In the genomic region with DNA sequence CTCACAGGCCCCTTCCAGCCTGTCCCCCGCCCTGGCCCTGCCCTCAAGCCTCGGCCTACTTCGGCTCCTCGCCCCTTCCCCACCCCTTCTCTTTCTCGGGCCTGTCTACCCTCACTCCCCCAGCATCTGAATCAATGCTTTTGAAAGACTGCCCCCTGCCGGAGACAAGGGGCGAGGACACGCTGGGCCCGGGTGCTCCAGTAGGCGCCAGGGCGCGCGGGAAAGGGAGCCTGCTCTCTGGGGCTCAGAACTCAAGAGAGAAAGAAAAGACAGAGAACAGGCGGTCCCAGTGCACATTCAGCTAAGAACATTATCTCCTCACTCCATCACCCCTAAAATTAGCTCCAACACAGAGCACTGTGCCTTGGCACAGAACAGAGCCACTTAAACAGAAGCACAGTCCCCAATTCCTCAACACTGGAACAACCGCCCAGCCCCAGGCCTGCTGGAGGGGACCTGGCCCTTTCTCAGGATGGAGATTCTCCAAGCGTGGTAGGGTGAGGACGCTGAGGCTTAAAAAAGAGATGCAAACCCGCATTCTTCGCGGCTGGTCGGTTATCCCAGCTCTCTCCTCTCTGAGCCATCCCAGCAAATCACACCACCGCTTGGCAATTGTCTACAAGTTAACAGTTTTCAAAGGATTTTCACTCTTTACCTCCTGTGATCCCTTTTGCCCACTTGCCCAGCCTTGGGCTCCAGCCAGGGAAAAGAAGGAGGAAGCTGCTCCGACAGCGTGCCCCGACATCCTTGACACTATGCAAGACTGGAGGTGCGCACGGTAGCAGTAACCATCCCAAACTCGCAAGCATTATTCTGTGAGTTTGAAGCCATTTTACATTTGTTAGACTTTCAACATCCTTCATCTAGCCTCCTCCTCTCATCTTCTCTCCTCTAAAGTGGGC, we compare ENCODE assay signal across 8 cellular contexts. TPM values are rescaled to one million over a fixed set of nuclear protein-coding genes. Genes with fewer than 3 reads are reported as not detected.
DNase-seq lines count a peak whose midpoint lies in the region; TF ChIP-seq lines count a peak whose summit lies in the region.

No MANE protein-coding gene starts in this region.

- H3K27ac Mint-ChIP-seq in activated naive CD8-positive, alpha-beta T cell treated with anti-CD3 and anti-CD28 coated beads for 36 hours, result peak overlapping the region; percentile 88

- DNase-seq in NCI-H146 (lab: John Stamatoyannopoulos, UW), result peak; percentile 52
- DNase-seq in NCI-H146 treated with DMSO at 0.1 percent for 48 hours (lab: John Stamatoyannopoulos, UW; ENCODE audit: unreplicated experiment), result no peak
- DNase-seq in LoVo (ENCODE audit: low spot score), result peak; percentile 66
- peak; percentile 81 for DNase-seq in activated naive CD8-positive, alpha-beta T cell treated with anti-CD3 and anti-CD28 coated beads for 36 hours
- peak; percentile 78 to 90 for DNase-seq in cardiac muscle cell (ENCODE audit: low read depth in 1 of 2, low spot score in 1 of 2)
- DNase-seq in transverse colon, result peak; percentile 82

- H3K36me3 Mint-ChIP-seq in activated naive CD8-positive, alpha-beta T cell treated with anti-CD3 and anti-CD28 coated beads for 36 hours, result peaks cover 12% of the 10 kb centered on the region

- H3K36me3 ChIP-seq in SU-DHL-6 (ENCODE audit: low read length), result no peaks in the 10 kb centered on the region
- peaks cover 13% of the 10 kb centered on the region for H3K36me3 ChIP-seq in cardiac muscle cell
- no peaks in the 10 kb centered on the region for H3K36me3 ChIP-seq in parathyroid adenoma (ENCODE audit: control insufficient read depth, insufficient read depth, low read length)
- H3K36me3 ChIP-seq in transverse colon, result peaks cover 0 to 12% (median 6%) of the 10 kb centered on the region in 4 donors

- H3K9ac ChIP-seq in SU-DHL-6 (ENCODE audit: low read length), result peak overlapping the region; percentile 88
- H3K9ac ChIP-seq in parathyroid adenoma, result no peak overlapping the region

- no peaks in the 10 kb centered on the region for H3K9me3 Mint-ChIP-seq in activated naive CD8-positive, alpha-beta T cell treated with anti-CD3 and anti-CD28 coated beads for 36 hours

- in situ Hi-C loops in transverse colon (cut with MboI; ENCODE audit: low pct_ligation_motif_present in 1 of 4, low pct_unique_long_range_greater_than_20kb in 1 of 4, low sequenced_read_pairs in 3 of 4), result loop anchor here in 3 of 4 donors (10.0 to 25.0 kb wide), 3 partner anchors 105 to 230 kb away; a partner anchor contains a TSS

- peaks cover 9% of the 10 kb centered on the region; the same call in 1 of the 2 replicates for H4K20me1 ChIP-seq in SU-DHL-6 (ENCODE audit: low read depth, low read length)

- peak overlapping the region; percentile 96 for H3K4me3 Mint-ChIP-seq in activated naive CD8-positive, alpha-beta T cell treated with anti-CD3 and anti-CD28 coated beads for 36 hours

- intact Hi-C loops in transverse colon (cut with DNase I; ENCODE audit: low total_unique reads), result loop anchor here (5.0 kb wide), 1 partner anchor 125 kb away; no protein-coding TSS in a partner anchor

- H3F3A ChIP-seq in SU-DHL-6 (ENCODE audit: insufficient read depth), result peaks cover 24% of the 10 kb centered on the region

- H3K4me3 ChIP-seq in SU-DHL-6 (ENCODE audit: insufficient read depth, low read length, poor library complexity, severe bottlenecking) (peak overlapping the region; percentile 1), cardiac muscle cell (peak overlapping the region; percentile 2), parathyroid adenoma (ENCODE audit: low read depth, low read length) (peak overlapping the region; percentile 24), transverse colon (peak overlapping the region in 1 of 4 donors; percentile 100)

- H3K79me2 ChIP-seq in SU-DHL-6 (ENCODE audit: insufficient read depth, low read length), result peaks cover 42% of the 10 kb centered on the region
- peaks cover 36% of the 10 kb centered on the region for H3K79me2 ChIP-seq in parathyroid adenoma

- TF ChIP-seq CTCF in SU-DHL-6 (IDR thresholded peaks at IDR 0.05; ENCODE audit: insufficient read depth, low read length, poor library complexity, severe bottlenecking) (peak; percentile 100), cardiac muscle cell (IDR thresholded peaks at IDR 0.05; ENCODE audit: low read depth, low read length) (peak; percentile 92), parathyroid adenoma (IDR thresholded peaks at IDR 0.05) (peak; percentile 92), transverse colon (IDR thresholded peaks at IDR 0.05) (peak; percentile 86 to 95 (median 93))

- TF ChIP-seq POLR2A in transverse colon (IDR thresholded peaks at IDR 0.05), result no peak

- H3K27me3 Mint-ChIP-seq in activated naive CD8-positive, alpha-beta T cell treated with anti-CD3 and anti-CD28 coated beads for 36 hours, result no peaks in the 10 kb centered on the region

- no peaks in the 10 kb centered on the region for H3K9me2 ChIP-seq in SU-DHL-6 (replicated peaks; ENCODE audit: insufficient read depth, low read length)

- peaks cover 16% of the 10 kb centered on the region for H3K4me1 ChIP-seq in cardiac muscle cell (ENCODE audit: low read depth)
- peaks cover 21% of the 10 kb centered on the region for H3K4me1 ChIP-seq in parathyroid adenoma
- peaks cover 21 to 47% (median 33%) of the 10 kb centered on the region in 4 donors for H3K4me1 ChIP-seq in transverse colon

- WGBS in transverse colon (ENCODE audit: low coverage in 1 of 2), 2 donors, result 33 to 73% methylated on average over 6 to 28 of the region's 28 CpGs

- no peak for TF ChIP-seq EP300 in transverse colon (IDR thresholded peaks at IDR 0.05; ENCODE audit: low read depth)

- H3K4me2 ChIP-seq in SU-DHL-6 (ENCODE audit: low read depth, low read length, poor library complexity, severe bottlenecking), result peak overlapping the region; percentile 91
- H3K4me2 ChIP-seq in parathyroid adenoma (ENCODE audit: low read length), result peak overlapping the region; percentile 79

- H3K27ac ChIP-seq in SU-DHL-6 (ENCODE audit: low read depth, low read length), result no peak overlapping the region
- no peak overlapping the region for H3K27ac ChIP-seq in cardiac muscle cell
- no peak overlapping the region for H3K27ac ChIP-seq in parathyroid adenoma
- peak overlapping the region; percentile 37 to 91 (median 89) for H3K27ac ChIP-seq in transverse colon

- H3K27me3 ChIP-seq in SU-DHL-6 (ENCODE audit: low read length), result no peaks in the 10 kb centered on the region
- no peaks in the 10 kb centered on the region for H3K27me3 ChIP-seq in cardiac muscle cell
- H3K27me3 ChIP-seq in parathyroid adenoma (ENCODE audit: control insufficient read depth, insufficient read depth, low read length), result no peaks in the 10 kb centered on the region
- H3K27me3 ChIP-seq in transverse colon, result peaks cover 14% of the 10 kb centered on the region

- H2AFZ ChIP-seq in SU-DHL-6 (ENCODE audit: low read depth, low read length, severe bottlenecking) (no peak overlapping the region), parathyroid adenoma (no peak overlapping the region)

- peaks cover 37% of the 10 kb centered on the region for H3K4me1 Mint-ChIP-seq in activated naive CD8-positive, alpha-beta T cell treated with anti-CD3 and anti-CD28 coated beads for 36 hours

- H3K9me3 ChIP-seq in SU-DHL-6 (ENCODE audit: insufficient read depth, low read length) (no peaks in the 10 kb centered on the region), cardiac muscle cell (ENCODE audit: low read depth) (no peaks in the 10 kb centered on the region), parathyroid adenoma (ENCODE audit: control insufficient read depth, low read length) (no peaks in the 10 kb centered on the region), transverse colon (no peaks in the 10 kb centered on the region)

RNA-seq across cellular contexts. Expression of a gene that starts 2.1 kb away (rescaled TPM):
- 10 to 100 TPM; 41.9 to 45.2 TPM for total RNA-seq in activated naive CD8-positive, alpha-beta T cell treated with anti-CD3 and anti-CD28 coated beads for 36 hours
- total RNA-seq in cardiac muscle cell (31.9 and 53.2 TPM in 2 replicates), transverse colon (100 to 1,000 TPM in 1 of 4 donors, 10 to 100 TPM in 3; 25.4 to 104 (median 51.8) TPM)
- polyA plus RNA-seq in cardiac muscle cell, result 14.0 and 20.1 TPM in 2 replicates

RNA-seq across cellular contexts. Expression of a gene that starts 14.0 kb away (rescaled TPM):
- total RNA-seq in activated naive CD8-positive, alpha-beta T cell treated with anti-CD3 and anti-CD28 coated beads for 36 hours, result 10 to 100 TPM; 84.5 to 85.6 TPM
- total RNA-seq in cardiac muscle cell (30.6 and 45.7 TPM in 2 replicates), transverse colon (10 to 100 TPM; 10.7 to 58.7 (median 34.1) TPM)
- polyA plus RNA-seq in cardiac muscle cell, result 40.2 and 68.3 TPM in 2 replicates

RNA-seq across cellular contexts. Expression of a gene that starts 18.4 kb away (rescaled TPM):
- total RNA-seq in activated naive CD8-positive, alpha-beta T cell treated with anti-CD3 and anti-CD28 coated beads for 36 hours, result 100 to 1,000 TPM; 200 to 202 TPM
- 233 and 234 TPM in 2 replicates for total RNA-seq in cardiac muscle cell
- 241 and 286 TPM in 2 replicates for polyA plus RNA-seq in cardiac muscle cell
- 100 to 1,000 TPM; 192 to 301 (median 246) TPM for total RNA-seq in transverse colon

RNA-seq across cellular contexts. Expression of a gene that starts 28.3 kb away (rescaled TPM):
- total RNA-seq in activated naive CD8-positive, alpha-beta T cell treated with anti-CD3 and anti-CD28 coated beads for 36 hours, result not detected
- total RNA-seq in cardiac muscle cell, result 0.60 TPM in 1 of 2 replicates, not detected in the other
- 0.34 and 0.46 TPM in 2 replicates for polyA plus RNA-seq in cardiac muscle cell
- total RNA-seq in transverse colon, result not detected

RNA-seq across cellular contexts. Expression of a gene that starts 35.7 kb away (rescaled TPM):
- total RNA-seq in activated naive CD8-positive, alpha-beta T cell treated with anti-CD3 and anti-CD28 coated beads for 36 hours, result not detected
- total RNA-seq in cardiac muscle cell (not detected in 2 replicates), transverse colon (not detected)
- not detected in 2 replicates for polyA plus RNA-seq in cardiac muscle cell

Comparison
In these comparisons a context has a peak if more than half of its experiments do, and no peak if none do; other contexts are left out.
1. H3K27ac ChIP-seq: peak in transverse colon (4 of 4); none in SU-DHL-6 (single experiment), cardiac muscle cell (single experiment) and parathyroid adenoma (single experiment).
2. Peak in every context shown above with its lines, with median percentiles within 50 percentile points of each other: CTCF ChIP-seq.